33 cellular contexts compared by ENCODE assay signal in genomic region chr9:116539549-116539948, GRCh38.
"Had no signal": no experiment of that assay in that cellular context is flagged by ENCODE, and none has a peak within 500 bp of the region (broad histone marks: within the 10 kb centered on the region; RNA-seq: fewer than 3 reads in every experiment).

No MANE protein-coding gene starts in this region.

- H3K36me3 ChIP-seq: WERI-Rb-1 had no signal

- H3K4me1 Mint-ChIP-seq: activated CD4-positive, alpha-beta memory T cell treated with anti-CD3 and anti-CD28 coated beads, Interleukin-2, amount 10 ng/mL, durations not matched to agents 7 days and 5 days; activated CD4-positive, alpha-beta T cell treated with anti-CD3 and anti-CD28 coated beads for 36 hours; activated CD4-positive, alpha-beta T cell treated with anti-CD3 and anti-CD28 coated beads, Interleukin-2, amount 10 ng/mL, durations not matched to agents 7 days and 5 days; activated CD8-positive, alpha-beta memory T cell treated with anti-CD3 and anti-CD28 coated beads, Interleukin-2, amount 10 ng/mL, durations not matched to agents 7 days and 5 days; activated naive CD4-positive, alpha-beta T cell treated with anti-CD3 and anti-CD28 coated beads, Interleukin-2, amount 10 ng/mL, durations not matched to agents 7 days and 5 days; activated naive CD4-positive, alpha-beta T cell treated with anti-CD3 and anti-CD28 coated beads, Interleukin-2, amount 50 U/mL, for 24 hours; activated naive CD8-positive, alpha-beta T cell treated with anti-CD3 and anti-CD28 coated beads, Interleukin-2, amount 10 ng/mL, durations not matched to agents 7 days and 5 days; activated naive CD8-positive, alpha-beta T cell treated with anti-CD3 and anti-CD28 coated beads, Interleukin-2, amount 50 U/mL, for 24 hours; brain; T-cell; T-helper 17 cell had no signal

- H3K27ac ChIP-seq: WERI-Rb-1 had no signal

- ATAC-seq: activated CD4-positive, alpha-beta T cell treated with anti-CD3 and anti-CD28 coated beads for 36 hours; activated CD4-positive, CD25-positive, alpha-beta regulatory T cell treated with anti-CD3 and anti-CD28 coated beads, Interleukin-2, amount 50 U/mL, for 24 hours; activated CD8-positive, alpha-beta memory T cell treated with anti-CD3 and anti-CD28 coated beads, Interleukin-2, amount 10 ng/mL, durations not matched to agents 7 days and 5 days; activated CD8-positive, alpha-beta T cell treated with anti-CD3 and anti-CD28 coated beads, Interleukin-2, amount 10 ng/mL, durations not matched to agents 7 days and 5 days; activated naive CD8-positive, alpha-beta T cell treated with anti-CD3 and anti-CD28 coated beads, Interleukin-2, amount 50 U/mL, for 24 hours; T-cell; T-helper 17 cell; WTC11 had no signal

- H3K27me3 Mint-ChIP-seq: activated CD4-positive, alpha-beta memory T cell treated with anti-CD3 and anti-CD28 coated beads, Interleukin-2, amount 10 ng/mL, durations not matched to agents 7 days and 5 days; activated CD4-positive, alpha-beta T cell treated with anti-CD3 and anti-CD28 coated beads for 36 hours; activated CD4-positive, alpha-beta T cell treated with anti-CD3 and anti-CD28 coated beads, Interleukin-2, amount 10 ng/mL, durations not matched to agents 7 days and 5 days; activated CD8-positive, alpha-beta memory T cell treated with anti-CD3 and anti-CD28 coated beads, Interleukin-2, amount 10 ng/mL, durations not matched to agents 7 days and 5 days; activated naive CD4-positive, alpha-beta T cell treated with anti-CD3 and anti-CD28 coated beads, Interleukin-2, amount 10 ng/mL, durations not matched to agents 7 days and 5 days; activated naive CD4-positive, alpha-beta T cell treated with anti-CD3 and anti-CD28 coated beads, Interleukin-2, amount 50 U/mL, for 24 hours; activated naive CD8-positive, alpha-beta T cell; activated naive CD8-positive, alpha-beta T cell treated with anti-CD3 and anti-CD28 coated beads, Interleukin-2, amount 10 ng/mL, durations not matched to agents 7 days and 5 days; activated naive CD8-positive, alpha-beta T cell treated with anti-CD3 and anti-CD28 coated beads, Interleukin-2, amount 50 U/mL, for 24 hours; activated T-cell treated with anti-CD3 and anti-CD28 coated beads, Interleukin-2, amount 50 U/mL, for 24 hours; T-cell; T-helper 17 cell had no signal

- H3K36me3 Mint-ChIP-seq: activated CD8-positive, alpha-beta memory T cell treated with anti-CD3 and anti-CD28 coated beads, Interleukin-2, amount 10 ng/mL, durations not matched to agents 7 days and 5 days; activated naive CD4-positive, alpha-beta T cell treated with anti-CD3 and anti-CD28 coated beads, Interleukin-2, amount 10 ng/mL, durations not matched to agents 7 days and 5 days; activated naive CD8-positive, alpha-beta T cell treated with anti-CD3 and anti-CD28 coated beads, Interleukin-2, amount 10 ng/mL, durations not matched to agents 7 days and 5 days; brain had no signal

- DNase-seq: activated CD4-positive, alpha-beta memory T cell treated with anti-CD3 and anti-CD28 coated beads, Interleukin-2, amount 10 ng/mL, durations not matched to agents 7 days and 5 days; activated CD4-positive, alpha-beta T cell treated with anti-CD3 and anti-CD28 coated beads for 1 hour; activated CD4-positive, alpha-beta T cell treated with anti-CD3 and anti-CD28 coated beads for 36 hours; activated CD4-positive, alpha-beta T cell treated with anti-CD3 and anti-CD28 coated beads for 48 hours; activated CD4-positive, alpha-beta T cell treated with anti-CD3 and anti-CD28 coated beads, Interleukin-2, amount 10 ng/mL, durations not matched to agents 7 days and 5 days; activated CD4-positive, alpha-beta T cell treated with anti-CD3 and anti-CD28 coated beads, Interleukin-2, amount 50 U/mL, for 48 hours; activated CD4-positive, CD25-positive, alpha-beta regulatory T cell; activated CD8-positive, alpha-beta memory T cell treated with anti-CD3 and anti-CD28 coated beads for 24 hours; activated CD8-positive, alpha-beta memory T cell treated with anti-CD3 and anti-CD28 coated beads, Interleukin-2, amount 10 ng/mL, durations not matched to agents 7 days and 5 days; activated CD8-positive, alpha-beta memory T cell treated with anti-CD3 and anti-CD28 coated beads, Interleukin-2, amount 50 U/mL, for 48 hours; activated CD8-positive, alpha-beta T cell treated with anti-CD3 and anti-CD28 coated beads, Interleukin-2, amount 10 ng/mL, durations not matched to agents 7 days and 5 days; activated effector memory CD4-positive, alpha-beta T cell treated with Interleukin-2 at 50 U/mL for 16 hours; activated gamma-delta T cell; activated naive CD4-positive, alpha-beta T cell treated with anti-CD3 and anti-CD28 coated beads, Interleukin-2, amount 10 ng/mL, durations not matched to agents 7 days and 5 days; activated naive CD4-positive, alpha-beta T cell treated with Interleukin-2 at 50 U/mL for 16 hours; activated naive CD8-positive, alpha-beta T cell treated with anti-CD3 and anti-CD28 coated beads, Interleukin-2, amount 10 ng/mL, durations not matched to agents 7 days and 5 days; activated naive CD8-positive, alpha-beta T cell treated with anti-CD3 and anti-CD28 coated beads, Interleukin-2, amount 50 U/mL, for 24 hours; activated T-cell treated with anti-CD3 and anti-CD28 coated beads, Interleukin-2, amount 50 U/mL, for 24 hours; activated T-cell treated with anti-CD3 and anti-CD28 coated beads, Interleukin-2, amount 50 U/mL, for 48 hours; amniotic stem cell; aorta; central memory CD4-positive, alpha-beta T cell; T-cell; T-helper 17 cell; T-helper 9 cell; WERI-Rb-1 had no signal

- FAIRE-seq: TTC549 had no signal

- H3K27ac Mint-ChIP-seq: activated CD4-positive, alpha-beta memory T cell treated with anti-CD3 and anti-CD28 coated beads, Interleukin-2, amount 10 ng/mL, durations not matched to agents 7 days and 5 days; activated CD4-positive, alpha-beta T cell treated with anti-CD3 and anti-CD28 coated beads for 36 hours; activated CD4-positive, alpha-beta T cell treated with anti-CD3 and anti-CD28 coated beads, Interleukin-2, amount 10 ng/mL, durations not matched to agents 7 days and 5 days; activated CD8-positive, alpha-beta memory T cell treated with anti-CD3 and anti-CD28 coated beads, Interleukin-2, amount 10 ng/mL, durations not matched to agents 7 days and 5 days; activated CD8-positive, alpha-beta T cell treated with anti-CD3 and anti-CD28 coated beads, Interleukin-2, amount 10 ng/mL, durations not matched to agents 7 days and 5 days; activated naive CD4-positive, alpha-beta T cell treated with anti-CD3 and anti-CD28 coated beads, Interleukin-2, amount 10 ng/mL, durations not matched to agents 7 days and 5 days; activated naive CD4-positive, alpha-beta T cell treated with anti-CD3 and anti-CD28 coated beads, Interleukin-2, amount 50 U/mL, for 24 hours; activated naive CD8-positive, alpha-beta T cell; activated naive CD8-positive, alpha-beta T cell treated with anti-CD3 and anti-CD28 coated beads, Interleukin-2, amount 10 ng/mL, durations not matched to agents 7 days and 5 days; activated naive CD8-positive, alpha-beta T cell treated with anti-CD3 and anti-CD28 coated beads, Interleukin-2, amount 50 U/mL, for 24 hours; activated T-cell treated with anti-CD3 and anti-CD28 coated beads, Interleukin-2, amount 50 U/mL, for 24 hours; activated T-helper 2 cell treated with anti-CD3 and anti-CD28 coated beads, Interferon-gamma antibody, Interleukin-2, Interleukin-4, amounts not matched to agents 10 μg/mL and 5 μg/mL and 100 μg/mL, durations not matched to agents 14 hours and 24 hours and 36 hours; brain; T-cell; T-helper 17 cell; WTC11 had no signal

- H3K4me3 Mint-ChIP-seq: activated CD4-positive, alpha-beta memory T cell treated with anti-CD3 and anti-CD28 coated beads, Interleukin-2, amount 10 ng/mL, durations not matched to agents 7 days and 5 days; activated CD4-positive, alpha-beta T cell treated with anti-CD3 and anti-CD28 coated beads for 36 hours; activated CD4-positive, alpha-beta T cell treated with anti-CD3 and anti-CD28 coated beads, Interleukin-2, amount 10 ng/mL, durations not matched to agents 7 days and 5 days; activated CD8-positive, alpha-beta memory T cell treated with anti-CD3 and anti-CD28 coated beads, Interleukin-2, amount 10 ng/mL, durations not matched to agents 7 days and 5 days; activated CD8-positive, alpha-beta T cell treated with anti-CD3 and anti-CD28 coated beads, Interleukin-2, amount 10 ng/mL, durations not matched to agents 7 days and 5 days; activated naive CD4-positive, alpha-beta T cell treated with anti-CD3 and anti-CD28 coated beads, Interleukin-2, amount 10 ng/mL, durations not matched to agents 7 days and 5 days; activated naive CD4-positive, alpha-beta T cell treated with anti-CD3 and anti-CD28 coated beads, Interleukin-2, amount 50 U/mL, for 24 hours; activated naive CD8-positive, alpha-beta T cell; activated naive CD8-positive, alpha-beta T cell treated with anti-CD3 and anti-CD28 coated beads, Interleukin-2, amount 10 ng/mL, durations not matched to agents 7 days and 5 days; activated naive CD8-positive, alpha-beta T cell treated with anti-CD3 and anti-CD28 coated beads, Interleukin-2, amount 50 U/mL, for 24 hours; activated T-cell treated with anti-CD3 and anti-CD28 coated beads, Interleukin-2, amount 50 U/mL, for 24 hours; brain; T-cell; T-helper 17 cell; WTC11 had no signal
